Comparison of ENCODE assay signal across 1 cellular context in the genomic region with DNA sequence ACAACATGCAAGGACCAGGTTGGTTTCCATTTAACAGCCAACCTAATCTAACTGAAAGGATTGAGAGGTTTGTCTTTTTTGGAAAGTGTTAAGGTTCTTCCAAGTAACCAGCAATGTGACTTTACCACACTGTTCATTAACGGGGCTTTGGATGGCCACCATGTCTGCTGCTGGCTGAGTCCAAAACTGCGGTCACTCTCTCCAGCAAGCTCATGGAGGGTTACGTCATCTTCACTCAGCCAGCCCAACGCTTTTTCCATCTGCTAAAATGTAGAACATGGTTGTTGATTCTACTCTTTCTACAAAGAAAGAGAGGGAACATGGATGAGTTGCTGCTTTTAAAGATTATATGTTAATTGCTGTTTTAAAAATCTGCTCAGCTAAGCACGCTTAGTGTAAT.
TF ChIP-seq lines count a peak whose summit lies in the region.

No MANE protein-coding gene starts in this region.

TF ChIP-seq in IMR-90, 13 proteins besides CTCF, POLR2A, EP300 and RAD21:
- TF ChIP-seq RFX5 (IDR thresholded peaks at IDR 0.05; ENCODE audit: low read depth, low read length): no peak
- TF ChIP-seq CEBPB (IDR thresholded peaks at IDR 0.05; ENCODE audit: low read depth, low read length): no peak; the same call in 1 of the 2 replicates
- TF ChIP-seq RCOR1 (IDR thresholded peaks at IDR 0.05; ENCODE audit: insufficient replicate concordance, low read length): no peak
- no peak for TF ChIP-seq MXI1 (IDR thresholded peaks at IDR 0.05; ENCODE audit: borderline replicate concordance, low read depth, low read length)
- TF ChIP-seq SMC3 (IDR thresholded peaks at IDR 0.05; ENCODE audit: low read depth, low read length): no peak
- no peak for TF ChIP-seq ELK1 (IDR thresholded peaks at IDR 0.05; ENCODE audit: borderline replicate concordance, low read depth, low read length)
- no peak for TF ChIP-seq FOS (IDR thresholded peaks at IDR 0.05; ENCODE audit: low read depth, low read length)
- TF ChIP-seq NFE2L2 (IDR thresholded peaks at IDR 0.05; ENCODE audit: low read depth, low read length): no peak
- no peak for TF ChIP-seq USF2 (IDR thresholded peaks at IDR 0.05; ENCODE audit: low read depth, low read length)
- no peak for TF ChIP-seq MAFK (IDR thresholded peaks at IDR 0.05; ENCODE audit: low read depth, low read length)
- no peak for TF ChIP-seq BHLHE40 (IDR thresholded peaks at IDR 0.05; ENCODE audit: low read depth, low read length)
- no peak for TF ChIP-seq CHD1 (IDR thresholded peaks at IDR 0.05; ENCODE audit: low read depth, low read length)
- no peak for TF ChIP-seq MAZ (IDR thresholded peaks at IDR 0.05; ENCODE audit: borderline replicate concordance, low read depth, low read length)
